Comparison of ENCODE assay signal across 8 cellular contexts in genomic region chr4:158996669-158997074, GRCh38.
DNase-seq lines count a peak whose midpoint lies in the region; ATAC-seq lines count a peak whose summit lies in the region.

No MANE protein-coding gene starts in this region.

- no peaks in the 10 kb centered on the region for H3K36me3 ChIP-seq in Karpas-422 (ENCODE audit: insufficient read depth, low read length)

- no peak for ATAC-seq in HG03354 (IDR thresholded peaks at IDR 0.05; ENCODE audit: poor library complexity, severe bottlenecking, unreplicated experiment)

- no peak overlapping the region for H2AFZ ChIP-seq in Karpas-422 (ENCODE audit: low read length)

- no peak overlapping the region for H3K27ac ChIP-seq in Karpas-422 (ENCODE audit: low read length)
- no peak overlapping the region for H3K27ac ChIP-seq in substantia nigra (ENCODE audit: low read depth, low read length, poor library complexity, severe bottlenecking)

- H4K20me1 ChIP-seq in Karpas-422 (ENCODE audit: insufficient read depth, low read depth, low read length), result no peaks in the 10 kb centered on the region

- H3K9ac ChIP-seq in Karpas-422 (ENCODE audit: low read length), result no peak overlapping the region

- H3K4me1 ChIP-seq in Karpas-422 (ENCODE audit: low read length), result no peaks in the 10 kb centered on the region

- H3K27me3 ChIP-seq in Karpas-422 (ENCODE audit: low read length), result no peaks in the 10 kb centered on the region

- H3K9me2 ChIP-seq in Karpas-422 (replicated peaks; ENCODE audit: insufficient read depth, low read length), result no peaks in the 10 kb centered on the region

- DNase-seq in H4 (ENCODE audit: low spot score) (peak; percentile 90), OCI-M1 (lab: John Stamatoyannopoulos, UW) (peak; percentile 33), fibroblast of gingiva (ENCODE audit: low read depth) (peak; percentile 83), renal cortical epithelial cell (ENCODE audit: low read depth) (peak; percentile 98), Karpas-422 (no peak), substantia nigra (lab: John Stamatoyannopoulos, UW) (no peak)
- DNase-seq in activated CD4-positive, CD25-positive, alpha-beta regulatory T cell (lab: John Stamatoyannopoulos, UW), result no peak

- H3K4me3 ChIP-seq in Karpas-422 (ENCODE audit: low read length), result no peak overlapping the region

- H3K9me3 ChIP-seq in Karpas-422 (ENCODE audit: low read length), result no peaks in the 10 kb centered on the region

- H3K4me2 ChIP-seq in Karpas-422 (ENCODE audit: low read depth, low read length, poor library complexity, severe bottlenecking), result no peak overlapping the region

- H3K79me2 ChIP-seq in Karpas-422 (ENCODE audit: low read length), result no peaks in the 10 kb centered on the region

Comparison
In these comparisons a context has a peak if more than half of its experiments do, and no peak if none do; other contexts are left out.
1. DNase-seq: peak in H4 (single experiment), OCI-M1 (single experiment), fibroblast of gingiva (single experiment) and renal cortical epithelial cell (single experiment); none in Karpas-422 (single experiment), activated CD4-positive, CD25-positive, alpha-beta regulatory T cell (0 of 4) and substantia nigra (0 of 49).